In genomic region chr4:185068837-185069236, GRCh38 we compare ENCODE assay signal across 24 cellular contexts. TPM values are rescaled to one million over a fixed set of nuclear protein-coding genes. Genes with fewer than 3 reads are reported as not detected.
A peak's percentile ranks its signal among the peaks of the same experiment; 100 is the strongest.
DNase-seq lines count a peak whose midpoint lies in the region; ATAC-seq and TF ChIP-seq lines count a peak whose summit lies in the region.
"Had no signal": no experiment of that assay in that cellular context is flagged by ENCODE, and none has a peak within 500 bp of the region (broad histone marks: within the 10 kb centered on the region; RNA-seq: fewer than 3 reads in every experiment).

No MANE protein-coding gene starts in this region.

- no peaks in the 10 kb centered on the region for H3K36me3 ChIP-seq in GM06990 (ENCODE audit: control insufficient read depth, insufficient read depth, low read length)
- H3K36me3 ChIP-seq in iPS-20b (ENCODE audit: insufficient read depth, low read depth, low read length) = no peaks in the 10 kb centered on the region
- H3K36me3 ChIP-seq in left lung = no peaks in the 10 kb centered on the region
- H3K36me3 ChIP-seq: BE2C, HAP-1, SJCRH30 had no signal

- DNase-seq in DMS 273 (lab: John Stamatoyannopoulos, UW; ENCODE audit: unreplicated experiment) (peak; percentile 3), DMS 273 treated with DMSO at 0.1 percent for 48 hours (lab: John Stamatoyannopoulos, UW) (no peak), GM06990 (ENCODE audit: extremely low read depth, insufficient read length) (no peak), SK-MEL-5 (ENCODE audit: low read depth, low spot score) (peak; percentile 13), AML-193 (lab: John Stamatoyannopoulos, UW) (no peak), NCI-H345 (lab: John Stamatoyannopoulos, UW) (no peak), left lung (no peak)
- DNase-seq: BE2C; CD4-positive, CD25-positive, alpha-beta regulatory T cell; COR-L47; DMS153; KBM-7; NCI-H1105; NCI-H1694; NCI-H2081 treated with DMSO at 0.1 percent for 48 hours; NCI-H510A; NCI-H82; PC-3; RPMI8226; SJCRH30 had no signal

- in situ Hi-C loops in SK-MEL-5 (cut with HindIII; ENCODE audit: low pct_unique_long_range_greater_than_20kb, low sequenced_read_pairs) = no loop called here

- intact Hi-C loops in left lung (cut with DNase I) = no loop called here

- ATAC-seq in left lung = no peak
- ATAC-seq: PC-3 had no signal

- no peaks in the 10 kb centered on the region for H3K9me3 ChIP-seq in iPS-20b (ENCODE audit: insufficient read depth, low read depth, low read length)
- no peaks in the 10 kb centered on the region for H3K9me3 ChIP-seq in left lung
- H3K9me3 ChIP-seq: BE2C, HAP-1, SJCRH30 had no signal

- no peak overlapping the region for H3K27ac ChIP-seq in iPS-20b (ENCODE audit: low read length)
- H3K27ac ChIP-seq in left lung = no peak overlapping the region
- H3K27ac ChIP-seq: 22Rv1, SJCRH30 had no signal

- TF ChIP-seq CTCF in GM06990 (IDR thresholded peaks at IDR 0.05; ENCODE audit: insufficient read depth, low read length, poor library complexity, severe bottlenecking) (peak; percentile 4), left lung (IDR thresholded peaks at IDR 0.05) (no peak)

- H3K4me1 ChIP-seq in iPS-20b (ENCODE audit: insufficient read depth, low read length) (peaks cover 3% of the 10 kb centered on the region; the same call in 1 of the 2 replicates), left lung (no peaks in the 10 kb centered on the region)
- H3K4me1 ChIP-seq: BE2C, SJCRH30 had no signal

- H3K4me3 ChIP-seq in GM06990 (replicated peaks; ENCODE audit: low read depth, low read length) (no peak overlapping the region), iPS-20b (ENCODE audit: low read length) (no peak overlapping the region), left lung (no peak overlapping the region)
- H3K4me3 ChIP-seq: HAP-1, SJCRH30 had no signal

- H3K27me3 ChIP-seq in GM06990 (replicated peaks; ENCODE audit: control insufficient read depth, insufficient read depth, low read length) = no peaks in the 10 kb centered on the region
- no peaks in the 10 kb centered on the region for H3K27me3 ChIP-seq in iPS-20b (ENCODE audit: insufficient read depth, low read length)
- H3K27me3 ChIP-seq in left lung = peaks cover 0 to 8% of the 10 kb centered on the region in 2 donors
- H3K27me3 ChIP-seq: BE2C, SJCRH30 had no signal

- peak overlapping the region; percentile 18; the same call in 1 of the 2 replicates for H3K9ac ChIP-seq in iPS-20b (ENCODE audit: low read depth, low read length)

RNA-seq across cellular contexts. Expression of gene HELT, which starts 50.5 kb away (rescaled TPM):
- total RNA-seq in SK-MEL-5 (2014; rRNA removed; shearing (Covaris generic)) = not detected in 2 replicates
- 0.20 TPM in 1 of 2 replicates, not detected in the other for polyA plus RNA-seq in SK-MEL-5 (2015; cell fraction: cytosol; rRNA removed)
- not detected in 2 replicates for polyA plus RNA-seq in SK-MEL-5 (2015; cell fraction: nucleus; rRNA removed)
- total RNA-seq in left lung = under 1 TPM in 1 of 2 donors, not detected in 1; 0.64 TPM
- total RNA-seq: CD4-positive, CD25-positive, alpha-beta regulatory T cell; Daoy; PC-3; SJCRH30 had no signal
- polyA plus RNA-seq: CD4-positive, CD25-positive, alpha-beta regulatory T cell had no signal

Comparison
In these comparisons a context has a peak if more than half of its experiments do, and no peak if none do; other contexts are left out.
1. DNase-seq: peak in DMS 273 (single experiment) and SK-MEL-5 (single experiment); none in DMS 273 treated with DMSO at 0.1 percent for 48 hours (single experiment), GM06990 (single experiment), AML-193 (0 of 2), NCI-H345 (single experiment) and left lung (0 of 2).